Comparison of ENCODE assay signal across 15 cellular contexts in genomic region chr12:123705935-123706334, GRCh38. TPM values are rescaled to one million over a fixed set of nuclear protein-coding genes. Genes with fewer than 3 reads are reported as not detected.
DNase-seq lines count a peak whose midpoint lies in the region; ATAC-seq and TF ChIP-seq lines count a peak whose summit lies in the region.
"Had no signal": no experiment of that assay in that cellular context is flagged by ENCODE, and none has a peak within 500 bp of the region (broad histone marks: within the 10 kb centered on the region; RNA-seq: fewer than 3 reads in every experiment).

No MANE protein-coding gene starts in this region.

- DNase-seq in NCI-H1105 (lab: John Stamatoyannopoulos, UW) = peak; percentile 7
- no peak for DNase-seq in NCI-H1105 treated with DMSO at 0.1 percent for 48 hours (lab: John Stamatoyannopoulos, UW)
- DNase-seq in ELR (ENCODE audit: low read depth) = peak; percentile 45
- peak; percentile 27 for DNase-seq in NCI-H2196 treated with DMSO at 0.1 percent for 48 hours (lab: John Stamatoyannopoulos, UW; ENCODE audit: unreplicated experiment)
- DNase-seq in erythroblast (lab: John Stamatoyannopoulos, UW) = peak; percentile 39 to 40
- DNase-seq in HuH-7 (ENCODE audit: low spot score) = no peak
- DNase-seq in H4 (ENCODE audit: low spot score) = no peak
- DNase-seq: activated CD4-positive, alpha-beta T cell treated with anti-CD3 and anti-CD28 coated beads, Interleukin-2, amount 50 U/mL, for 1 hour; amniotic stem cell; head of caudate nucleus; NCI-H510A treated with DMSO at 0.1 percent for 48 hours; occipital lobe; stimulated activated naive CD4-positive, alpha-beta T cell treated with Interleukin-2 at 50 U/mL for 16 hours had no signal

- TF ChIP-seq POLR2A in erythroblast (IDR thresholded peaks at IDR 0.05; ENCODE audit: low read length) = no peak

- ATAC-seq in GM21367 (IDR thresholded peaks at IDR 0.05; ENCODE audit: unreplicated experiment) = no peak
- ATAC-seq: Right ventricle myocardium inferior had no signal

RNA-seq across cellular contexts. Expression of gene ATP6V0A2, which starts 6.2 kb away (rescaled TPM):
- 15.9 and 20.5 TPM in 2 replicates for total RNA-seq in H4 (2014; rRNA removed; shearing (Covaris generic))

RNA-seq across cellular contexts. Expression of gene TCTN2, which starts 35.0 kb away (rescaled TPM):
- 7.2 and 15.0 TPM in 2 replicates for total RNA-seq in H4 (2014; rRNA removed; shearing (Covaris generic))

RNA-seq across cellular contexts. Expression of gene DNAH10, which starts 56.2 kb away (rescaled TPM):
- total RNA-seq in H4 (2014; rRNA removed; shearing (Covaris generic)) = 0.02 and 0.17 TPM in 2 replicates

Comparison
In these comparisons a context has a peak if more than half of its experiments do, and no peak if none do; other contexts are left out.
1. DNase-seq: peak in NCI-H1105 (single experiment), ELR (single experiment), NCI-H2196 treated with DMSO at 0.1 percent for 48 hours (single experiment) and erythroblast (2 of 2); none in NCI-H1105 treated with DMSO at 0.1 percent for 48 hours (single experiment), HuH-7 (single experiment) and H4 (single experiment).